Comparison of ENCODE assay signal across 8 cellular contexts in genomic region chr1:166343276-166343675, GRCh38.
"Had no signal": no experiment of that assay in that cellular context is flagged by ENCODE, and none has a peak within 500 bp of the region (broad histone marks: within the 10 kb centered on the region; RNA-seq: fewer than 3 reads in every experiment).

No MANE protein-coding gene starts in this region.

- H3K4me1 ChIP-seq: HAP-1 had no signal

- H3K4me3 ChIP-seq: GM23248, GM23338, HAP-1 had no signal

- H3K9ac ChIP-seq: GM23248 had no signal

- H3K27ac ChIP-seq: GM23248 had no signal

- H3K36me3 ChIP-seq: HAP-1 had no signal

- ATAC-seq: GM23338, HCT116 had no signal

- H3K27ac Mint-ChIP-seq: GM23338, H9, HFFc6 had no signal

- H3K4me3 Mint-ChIP-seq: GM23338, H9, HFFc6 had no signal

- H3K4me1 Mint-ChIP-seq: GM23338, H9 had no signal

- H3K9me3 ChIP-seq: HAP-1 had no signal

- DNase-seq: GM23248, GOT3, H9, HCEC 1CT, HFFc6 had no signal
